In the genomic region with DNA sequence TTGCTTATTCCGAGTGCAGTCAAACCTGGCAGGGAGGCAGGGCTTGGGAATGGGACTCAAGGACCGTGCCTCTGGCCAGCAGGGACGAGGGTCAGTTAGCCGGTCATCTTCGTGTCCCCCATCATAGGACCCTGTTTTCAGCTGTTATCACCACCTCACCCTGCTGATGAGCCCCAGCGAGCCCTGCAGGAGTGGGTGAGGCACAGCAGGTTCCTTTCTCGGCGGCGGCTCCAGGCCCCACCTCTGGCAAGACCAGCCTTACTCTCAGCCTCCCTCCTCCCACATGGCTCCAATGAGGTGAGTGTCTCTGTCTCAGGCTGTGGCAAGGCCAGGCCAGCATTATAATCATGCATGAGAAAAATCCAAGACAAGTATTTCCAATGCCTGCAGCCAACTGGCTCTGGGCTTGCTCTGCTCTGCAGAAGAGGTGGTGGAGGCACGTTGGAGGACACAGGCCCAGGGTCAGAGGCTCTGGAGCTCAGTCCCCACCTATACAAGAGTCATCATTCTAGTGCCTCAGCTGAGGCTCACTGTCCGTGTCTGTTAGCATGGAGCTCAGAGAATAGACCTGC, we compare ENCODE assay signal across 1 cellular context.
TF ChIP-seq lines count a peak whose summit lies in the region.

No MANE protein-coding gene starts in this region.

TF ChIP-seq in HepG2, 621 proteins besides CTCF, POLR2A, EP300 and RAD21:
- TF ChIP-seq ONECUT2 (CRISPR knock-in tag; IDR thresholded peaks at IDR 0.05): no peak
